ENCODE assay signal across 27 cellular contexts in genomic region chr12:1373887-1374286, GRCh38.
DNase-seq lines count a peak whose midpoint lies in the region; ATAC-seq, FAIRE-seq and TF ChIP-seq lines count a peak whose summit lies in the region.
"Had no signal": no experiment of that assay in that cellular context is flagged by ENCODE, and none has a peak within 500 bp of the region (broad histone marks: within the 10 kb centered on the region; RNA-seq: fewer than 3 reads in every experiment).

No MANE protein-coding gene starts in this region.

- intact Hi-C loops in posterior vena cava (cut with DNase I) (no loop called here), MCF 10A (cut with micrococcal nuclease) (no loop called here)

- H3K4me1 Mint-ChIP-seq in neural progenitor cell (peaks cover 31% of the 10 kb centered on the region), MCF 10A (ENCODE audit: insufficient read depth, unreplicated experiment) (no peaks in the 10 kb centered on the region)
- H3K4me1 Mint-ChIP-seq: activated CD4-positive, alpha-beta T cell treated with anti-CD3 and anti-CD28 coated beads, Interleukin-2, amount 10 ng/mL, durations not matched to agents 24 days and 14 days; stimulated activated effector memory CD8-positive, alpha-beta T cell treated with anti-CD3 and anti-CD28 coated beads, Interleukin-12 subunit alpha, Interleukin-12 subunit beta, amount 100 ng/mL, for 72 hours had no signal

- H3K27me3 Mint-ChIP-seq in neural progenitor cell (ENCODE audit: insufficient read depth, low read depth) (no peaks in the 10 kb centered on the region), MCF 10A (ENCODE audit: insufficient read depth, unreplicated experiment) (no peaks in the 10 kb centered on the region)
- H3K27me3 Mint-ChIP-seq: activated CD4-positive, alpha-beta T cell treated with anti-CD3 and anti-CD28 coated beads, Interleukin-2, amount 10 ng/mL, durations not matched to agents 24 days and 14 days; naive thymus-derived CD8-positive, alpha-beta T cell had no signal

- H3K4me3 Mint-ChIP-seq in neural progenitor cell (no peak overlapping the region), MCF 10A (ENCODE audit: unreplicated experiment) (no peak overlapping the region)
- H3K4me3 Mint-ChIP-seq: activated CD4-positive, alpha-beta T cell treated with anti-CD3 and anti-CD28 coated beads, Interleukin-2, amount 10 ng/mL, durations not matched to agents 24 days and 14 days; naive thymus-derived CD8-positive, alpha-beta T cell; stimulated activated effector memory CD8-positive, alpha-beta T cell treated with anti-CD3 and anti-CD28 coated beads, Interleukin-12 subunit alpha, Interleukin-12 subunit beta, amount 100 ng/mL, for 72 hours had no signal

- no peaks in the 10 kb centered on the region for H3F3A ChIP-seq in neural progenitor cell (ENCODE audit: low read depth)

- H3K27ac Mint-ChIP-seq in neural progenitor cell: peak overlapping the region; percentile 65
- H3K27ac Mint-ChIP-seq in MCF 10A (ENCODE audit: low read depth, unreplicated experiment): no peak overlapping the region
- H3K27ac Mint-ChIP-seq: activated CD4-positive, alpha-beta T cell treated with anti-CD3 and anti-CD28 coated beads, Interleukin-2, amount 10 ng/mL, durations not matched to agents 24 days and 14 days; stimulated activated effector memory CD8-positive, alpha-beta T cell treated with anti-CD3 and anti-CD28 coated beads, Interleukin-12 subunit alpha, Interleukin-12 subunit beta, amount 100 ng/mL, for 72 hours had no signal

- CTCF ChIA-PET in MCF 10A (lab: Yijun Ruan, JAX): interaction anchor here (1.0 kb wide), 1 partner anchor 256 kb away, joined by 3 read pairs; no protein-coding TSS in a partner anchor

- POLR2A ChIA-PET in MCF 10A (lab: Yijun Ruan, JAX): no interaction called here

- TF ChIP-seq POLR2A in gastroesophageal sphincter (IDR thresholded peaks at IDR 0.05): no peak

- H4K20me1 ChIP-seq in neural progenitor cell (ENCODE audit: low read depth): no peaks in the 10 kb centered on the region

- DNase-seq in AG08395 (ENCODE audit: low spot score) (peak; percentile 78), HS-5 (ENCODE audit: low read depth) (peak; percentile 57), fibroblast of gingiva (ENCODE audit: low read depth) (peak; percentile 98), neural progenitor cell (ENCODE audit: low spot score) (no peak), posterior vena cava (ENCODE audit: low spot score) (no peak), small intestine (no peak), MCF 10A (ENCODE audit: unreplicated experiment) (no peak)
- DNase-seq: activated CD4-positive, alpha-beta T cell treated with anti-CD3 and anti-CD28 coated beads, Interleukin-2, amount 10 ng/mL, durations not matched to agents 24 days and 14 days; activated CD8-positive, alpha-beta memory T cell treated with anti-CD3 and anti-CD28 coated beads, Interleukin-2, amount 50 U/mL, for 4 hours; activated gamma-delta T cell; anterior cingulate cortex; Caco-2; head of caudate nucleus; KBM-7; mammary epithelial cell; MV-4-11; naive thymus-derived CD8-positive, alpha-beta T cell; NCI-H2029 treated with DMSO at 0.1 percent for 48 hours; NCI-H446 treated with DMSO at 0.1 percent for 48 hours; stimulated activated CD4-positive, alpha-beta T cell treated with anti-CD3 and anti-CD28 coated beads, Interleukin-15, amount 100 ng/mL, for 24 hours; tibial artery had no signal

- H3K9me3 Mint-ChIP-seq in neural progenitor cell: peaks cover 9% of the 10 kb centered on the region
- no peaks in the 10 kb centered on the region for H3K9me3 Mint-ChIP-seq in MCF 10A (ENCODE audit: unreplicated experiment)
- H3K9me3 Mint-ChIP-seq: activated CD4-positive, alpha-beta T cell treated with anti-CD3 and anti-CD28 coated beads, Interleukin-2, amount 10 ng/mL, durations not matched to agents 24 days and 14 days; naive thymus-derived CD8-positive, alpha-beta T cell; stimulated activated effector memory CD8-positive, alpha-beta T cell treated with anti-CD3 and anti-CD28 coated beads, Interleukin-12 subunit alpha, Interleukin-12 subunit beta, amount 100 ng/mL, for 72 hours had no signal

- H3K27ac ChIP-seq in neural progenitor cell (peak overlapping the region; percentile 24), small intestine (ENCODE audit: low read depth in 1 of 2, low read length in 1 of 2) (no peak overlapping the region), gastroesophageal sphincter (peak overlapping the region in 1 of 4 donors; percentile 26)
- H3K27ac ChIP-seq: coronary artery, RWPE1, tibial artery had no signal

- no peak overlapping the region for H3K9ac ChIP-seq in neural progenitor cell

- ATAC-seq in gastroesophageal sphincter: no peak
- ATAC-seq: naive thymus-derived CD8-positive, alpha-beta T cell; stimulated activated effector memory CD8-positive, alpha-beta T cell treated with anti-CD3 and anti-CD28 coated beads, Interleukin-12 subunit alpha, Interleukin-12 subunit beta, amount 100 ng/mL, for 72 hours had no signal

- TF ChIP-seq CTCF in neural progenitor cell (IDR thresholded peaks at IDR 0.05) (no peak), MCF 10A (IDR thresholded peaks at IDR 0.05; ENCODE audit: unreplicated experiment) (no peak), gastroesophageal sphincter (IDR thresholded peaks at IDR 0.05) (no peak)

- no peaks in the 10 kb centered on the region for H3K9me3 ChIP-seq in neural progenitor cell (ENCODE audit: low read depth)
- no peaks in the 10 kb centered on the region for H3K9me3 ChIP-seq in small intestine (ENCODE audit: control insufficient read depth, low read depth)
- H3K9me3 ChIP-seq in gastroesophageal sphincter: no peaks in the 10 kb centered on the region
- H3K9me3 ChIP-seq: Caco-2, HAP-1, tibial artery had no signal

- no TSS peak for BruUV-seq in MCF 10A (replicated peaks; lab: Mats Ljungman, UMichigan)

- no peak overlapping the region for H2AFZ ChIP-seq in neural progenitor cell (replicated peaks)

- peaks cover 40% of the 10 kb centered on the region for H3K36me3 Mint-ChIP-seq in neural progenitor cell
- peaks cover 42% of the 10 kb centered on the region for H3K36me3 Mint-ChIP-seq in MCF 10A (ENCODE audit: insufficient read depth, unreplicated experiment)

- no peak for FAIRE-seq in small intestine (lab: Jason Lieb, UNC)
- FAIRE-seq: islet of Langerhans had no signal

- H3K4me1 ChIP-seq in neural progenitor cell: peaks cover 3% of the 10 kb centered on the region
- no peaks in the 10 kb centered on the region for H3K4me1 ChIP-seq in small intestine (ENCODE audit: control insufficient read depth in 2 of 2, insufficient read depth in 1 of 2, low read depth in 1 of 2, low read length in 1 of 2)
- H3K4me1 ChIP-seq in gastroesophageal sphincter: no peaks in the 10 kb centered on the region
- H3K4me1 ChIP-seq: tibial artery had no signal

- H3K79me2 ChIP-seq in neural progenitor cell (ENCODE audit: low read depth): no peaks in the 10 kb centered on the region

- H3K4me2 ChIP-seq in neural progenitor cell: no peak overlapping the region

- TF ChIP-seq EP300 in gastroesophageal sphincter (IDR thresholded peaks at IDR 0.05): no peak

- H3K4me3 ChIP-seq in neural progenitor cell (no peak overlapping the region), small intestine (ENCODE audit: low read depth in 1 of 2, low read length in 2 of 2) (no peak overlapping the region), gastroesophageal sphincter (no peak overlapping the region)
- H3K4me3 ChIP-seq: coronary artery, HAP-1, tibial artery had no signal

- 91 to 99% (median 97%) methylated on average over 3 of the region's 3 CpGs for WGBS in small intestine, 3 donors
- WGBS in gastroesophageal sphincter (ENCODE audit: low coverage in 1 of 2), 2 donors: 37 to 70% methylated on average over 3 of the region's 3 CpGs

- H3K27me3 ChIP-seq in neural progenitor cell: no peaks in the 10 kb centered on the region
- no peaks in the 10 kb centered on the region for H3K27me3 ChIP-seq in small intestine (ENCODE audit: control insufficient read depth in 2 of 2, insufficient read depth in 2 of 2, low read length in 2 of 2)
- no peaks in the 10 kb centered on the region for H3K27me3 ChIP-seq in gastroesophageal sphincter
- H3K27me3 ChIP-seq: tibial artery had no signal

- H3K36me3 ChIP-seq in neural progenitor cell: no peaks in the 10 kb centered on the region
- H3K36me3 ChIP-seq in small intestine (ENCODE audit: control insufficient read depth in 2 of 2, insufficient read depth in 2 of 2, low read length in 2 of 2): no peaks in the 10 kb centered on the region
- H3K36me3 ChIP-seq in gastroesophageal sphincter: peaks cover 0 to 45% of the 10 kb centered on the region in 2 donors
- H3K36me3 ChIP-seq: HAP-1 had no signal

Comparison
In these comparisons a context has a peak if more than half of its experiments do, and no peak if none do; other contexts are left out.
1. DNase-seq: peak in AG08395 (single experiment), HS-5 (single experiment) and fibroblast of gingiva (single experiment); none in neural progenitor cell (single experiment), posterior vena cava (single experiment), small intestine (single experiment) and MCF 10A (single experiment).